12 cellular contexts compared by ENCODE assay signal in the genomic region with DNA sequence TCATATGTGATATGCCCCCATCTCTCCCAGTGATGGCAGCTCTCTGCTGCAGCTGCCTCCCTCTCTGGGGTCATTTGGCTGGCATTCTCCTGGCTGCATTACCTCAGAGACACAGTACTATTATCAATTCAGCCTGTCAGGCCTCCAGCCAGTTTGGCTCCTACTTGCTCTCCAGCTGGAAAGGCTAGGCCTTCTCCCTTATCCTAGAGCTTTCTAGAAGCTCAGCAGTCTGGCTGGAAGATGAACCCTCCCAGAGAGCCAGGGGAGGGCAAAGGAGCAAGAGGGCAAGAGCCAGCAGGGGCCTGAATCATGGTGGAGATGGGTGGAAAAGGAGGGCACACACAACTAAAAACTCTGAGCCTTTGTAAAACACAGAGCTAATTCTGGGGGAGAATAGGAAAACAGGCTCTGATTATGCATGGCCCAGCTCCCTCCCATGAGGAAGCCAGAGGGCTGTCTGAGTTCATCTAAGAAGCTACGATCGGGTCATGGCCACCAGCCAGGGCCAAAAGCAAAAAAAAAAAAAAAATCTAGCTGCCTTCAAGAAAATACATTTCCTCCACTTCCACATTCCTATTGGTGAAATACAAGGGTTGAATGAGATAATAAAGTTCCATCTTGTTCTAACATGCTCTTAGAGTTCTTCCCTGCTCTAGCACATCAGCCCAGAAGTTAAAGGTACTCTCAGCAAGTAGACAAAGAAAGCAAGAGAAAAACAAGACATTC. TPM values are rescaled to one million over a fixed set of nuclear protein-coding genes. Genes with fewer than 3 reads are reported as not detected.
DNase-seq lines count a peak whose midpoint lies in the region; ATAC-seq and TF ChIP-seq lines count a peak whose summit lies in the region.
"Had no signal": no experiment of that assay in that cellular context is flagged by ENCODE, and none has a peak within 500 bp of the region (broad histone marks: within the 10 kb centered on the region; RNA-seq: fewer than 3 reads in every experiment).

No MANE protein-coding gene starts in this region.

- no peak for TF ChIP-seq EP300 in sigmoid colon (IDR thresholded peaks at IDR 0.05)

- CTCF ChIA-PET in HEK293T (lab: Yijun Ruan, JAX) = interaction anchor here (0.7 kb wide), 1 partner anchor 982 kb away, joined by 3 read pairs; no protein-coding TSS in a partner anchor

- H3K4me3 ChIP-seq in MG63 = no peak overlapping the region
- H3K4me3 ChIP-seq in colonic mucosa = no peak overlapping the region
- H3K4me3 ChIP-seq in sigmoid colon = no peak overlapping the region

- H3K9me3 ChIP-seq in MG63 = no peaks in the 10 kb centered on the region
- H3K9me3 ChIP-seq in colonic mucosa = no peaks in the 10 kb centered on the region
- H3K9me3 ChIP-seq in sigmoid colon = no peaks in the 10 kb centered on the region
- H3K9me3 ChIP-seq: BE2C had no signal

- peak overlapping the region in 1 of 2 donors; percentile 67 for H3K9ac ChIP-seq in colonic mucosa (ENCODE audit: low read depth in 2 of 2, low read length in 2 of 2)

- ATAC-seq in GM18519 (IDR thresholded peaks at IDR 0.05; ENCODE audit: low FRiP score, unreplicated experiment) (no peak), GM21360 (IDR thresholded peaks at IDR 0.05; ENCODE audit: unreplicated experiment) (no peak)

- H3K27ac ChIP-seq in colonic mucosa = peak overlapping the region; percentile 70
- H3K27ac ChIP-seq in sigmoid colon = peak overlapping the region; percentile 54 to 82 (median 72)

- H3K27me3 ChIP-seq in MG63 (no peaks in the 10 kb centered on the region), colonic mucosa (no peaks in the 10 kb centered on the region), sigmoid colon (no peaks in the 10 kb centered on the region)
- H3K27me3 ChIP-seq: BE2C had no signal

- no peak for TF ChIP-seq POLR2A in sigmoid colon (IDR thresholded peaks at IDR 0.05)

- DNase-seq in MG63 (peak; percentile 39), colonic mucosa (peak; percentile 62), hippocampal formation (lab: John Stamatoyannopoulos, UW) (peak; percentile 79 to 80), sigmoid colon (no peak), HEK293T (ENCODE audit: extremely low spot score) (no peak), iPS-NIHi11 (ENCODE audit: low spot score) (no peak)
- DNase-seq: activated CD4-positive, alpha-beta T cell treated with anti-CD3 and anti-CD28 coated beads for 1 hour; activated naive CD8-positive, alpha-beta T cell treated with anti-CD3 and anti-CD28 coated beads for 36 hours; BE2C; MM.1S had no signal

- 4 to 50% methylated on average over 2 of the region's 2 CpGs for WGBS in sigmoid colon, 2 donors

- intact Hi-C loops in colonic mucosa (cut with DNase I) = no loop called here
- intact Hi-C loops in sigmoid colon (cut with DNase I) = loop anchor here (2.0 to 5.0 kb wide), 2 partner anchors 31 to 49 kb away; partner anchors contain the start of gene G0S2

- TF ChIP-seq CTCF in colonic mucosa (IDR thresholded peaks at IDR 0.05) (no peak), sigmoid colon (IDR thresholded peaks at IDR 0.05) (no peak)

- H3K36me3 ChIP-seq in MG63 (no peaks in the 10 kb centered on the region), colonic mucosa (no peaks in the 10 kb centered on the region), sigmoid colon (no peaks in the 10 kb centered on the region)
- H3K36me3 ChIP-seq: BE2C had no signal

- H3K4me1 ChIP-seq in colonic mucosa (peaks cover 28% of the 10 kb centered on the region), sigmoid colon (peaks cover 0 to 52% (median 41%) of the 10 kb centered on the region in 4 donors)
- H3K4me1 ChIP-seq: BE2C had no signal

- POLR2A ChIA-PET in HEK293T (lab: Yijun Ruan, JAX) = no interaction called here

TF ChIP-seq in HEK293T, 16 proteins besides CTCF, POLR2A, EP300 and RAD21:
- TF ChIP-seq ZNF384 (IDR thresholded peaks at IDR 0.05) (no peak), SP1 (IDR thresholded peaks at IDR 0.05) (no peak), LEF1 (IDR thresholded peaks at IDR 0.05; ENCODE audit: borderline replicate concordance) (no peak), FOXA1 (IDR thresholded peaks at IDR 0.05) (no peak), FOXK2 (IDR thresholded peaks at IDR 0.05) (no peak)
- TF ChIP-seq, protein P1, sequence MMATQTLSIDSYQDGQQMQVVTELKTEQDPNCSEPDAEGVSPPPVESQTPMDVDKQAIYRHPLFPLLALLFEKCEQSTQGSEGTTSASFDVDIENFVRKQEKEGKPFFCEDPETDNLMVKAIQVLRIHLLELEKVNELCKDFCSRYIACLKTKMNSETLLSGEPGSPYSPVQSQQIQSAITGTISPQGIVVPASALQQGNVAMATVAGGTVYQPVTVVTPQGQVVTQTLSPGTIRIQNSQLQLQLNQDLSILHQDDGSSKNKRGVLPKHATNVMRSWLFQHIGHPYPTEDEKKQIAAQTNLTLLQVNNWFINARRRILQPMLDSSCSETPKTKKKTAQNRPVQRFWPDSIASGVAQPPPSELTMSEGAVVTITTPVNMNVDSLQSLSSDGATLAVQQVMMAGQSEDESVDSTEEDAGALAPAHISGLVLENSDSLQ (IDR thresholded peaks at IDR 0.05) = no peak

RNA-seq across cellular contexts. Expression of gene LAMB3, which starts 8.8 kb away (rescaled TPM):
- total RNA-seq in MG63 (2014; rRNA removed; shearing (Covaris generic); ENCODE audit: low replicate concordance) = 1.5 and 4.7 TPM in 2 replicates
- total RNA-seq in colonic mucosa (100 to 1,000 TPM in 1 of 2 donors, 10 to 100 TPM in 1; 92.5 to 110 TPM), sigmoid colon (under 1 TPM in 3 of 4 donors, not detected in 1; 0.14 to 0.55 (median 0.16) TPM)
- 10 to 100 TPM; 18.0 to 49.4 (median 21.0) TPM for polyA plus RNA-seq in sigmoid colon

RNA-seq across cellular contexts. Expression of gene G0S2, which starts 31.8 kb away (rescaled TPM):
- 4.7 TPM in 1 of 2 replicates, not detected in the other for total RNA-seq in MG63 (2014; rRNA removed; shearing (Covaris generic); ENCODE audit: low replicate concordance)
- 10 to 100 TPM; 24.3 to 24.7 TPM for total RNA-seq in colonic mucosa
- 10 to 100 TPM; 19.3 to 33.5 (median 21.5) TPM for total RNA-seq in sigmoid colon
- 10 to 100 TPM; 25.2 to 70.5 (median 59.3) TPM for polyA plus RNA-seq in sigmoid colon

RNA-seq across cellular contexts. Expression of gene CAMK1G, which starts 59.9 kb away (rescaled TPM):
- total RNA-seq in MG63 (2014; rRNA removed; shearing (Covaris generic); ENCODE audit: low replicate concordance) = not detected in 2 replicates
- total RNA-seq in colonic mucosa (under 1 TPM in 1 of 2 donors, not detected in 1; 0.21 TPM), sigmoid colon (1 to 10 TPM in 1 of 4 donors, under 1 TPM in 3; 0.16 to 1.4 (median 0.62) TPM)
- polyA plus RNA-seq in sigmoid colon = under 1 TPM in 1 of 3 donors, not detected in 2; 0.48 TPM
- total RNA-seq: activated naive CD8-positive, alpha-beta T cell treated with anti-CD3 and anti-CD28 coated beads for 36 hours had no signal

Comparison
In these comparisons a context has a peak if more than half of its experiments do, and no peak if none do; other contexts are left out.
1. DNase-seq: peak in MG63 (single experiment), colonic mucosa (single experiment) and hippocampal formation (2 of 2); none in sigmoid colon (single experiment), HEK293T (single experiment) and iPS-NIHi11 (single experiment).
2. RNA of gene LAMB3, which starts 8.8 kb away (total RNA-seq): 92.5 to 110 TPM in colonic mucosa; 1.5 to 4.7 TPM in MG63 and 0.14 to 0.55 TPM in sigmoid colon; every median in the first group is over 10 times any median in the second.